ENCODE assay signal across 10 cellular contexts in the genomic region with DNA sequence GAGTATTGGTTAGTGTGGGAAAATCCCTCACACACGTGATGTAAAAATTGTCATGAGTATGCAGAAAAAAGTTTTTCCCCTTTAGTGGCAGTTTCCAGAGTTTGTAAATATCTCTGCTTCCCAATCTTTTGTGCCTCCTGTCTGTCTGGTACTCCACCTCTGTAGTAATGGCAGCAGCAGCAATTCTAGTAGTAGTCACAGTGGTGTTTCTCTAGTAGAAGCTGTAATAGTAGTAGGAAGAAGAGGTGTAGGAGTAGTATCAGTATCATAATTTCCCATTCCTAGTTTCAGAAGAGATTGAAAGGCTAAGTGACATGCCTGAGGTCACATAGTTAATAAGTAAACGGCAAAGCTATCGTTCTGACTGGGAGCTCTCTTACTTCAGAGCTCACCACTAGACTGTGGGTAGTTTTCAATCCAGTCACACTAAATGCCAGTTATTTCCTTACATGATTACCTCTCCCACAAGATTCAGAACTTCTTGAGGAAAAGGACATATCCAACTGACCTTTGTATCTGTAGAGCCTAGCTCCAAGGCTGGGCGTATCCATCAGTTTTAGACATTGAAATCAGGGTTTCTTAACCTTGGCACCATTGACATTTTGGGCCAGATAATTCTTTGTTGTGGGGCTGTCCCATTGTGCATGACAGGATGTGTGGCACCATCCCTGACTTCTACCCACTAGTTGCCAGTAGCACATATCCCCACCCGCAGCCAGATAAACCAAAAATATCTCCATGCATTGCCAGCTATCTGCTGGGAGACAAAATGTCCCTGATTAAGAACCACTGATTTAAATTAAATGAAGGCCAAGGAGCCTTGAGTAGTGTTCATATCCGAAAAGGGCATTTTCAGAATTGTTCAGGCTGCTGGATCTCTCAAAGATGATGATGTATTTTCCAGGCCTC.
DNase-seq lines count a peak whose midpoint lies in the region; ATAC-seq and TF ChIP-seq lines count a peak whose summit lies in the region.
"Had no signal": no experiment of that assay in that cellular context is flagged by ENCODE, and none has a peak within 500 bp of the region (broad histone marks: within the 10 kb centered on the region; RNA-seq: fewer than 3 reads in every experiment).

No MANE protein-coding gene starts in this region.

- no peak for TF ChIP-seq CTCF in PC-3 (conservative IDR thresholded peaks at IDR 0.05; ENCODE audit: low read depth, low read length)
- no peak for TF ChIP-seq CTCF in WTC11 (IDR thresholded peaks at IDR 0.05)

- no peak overlapping the region for H3K4me3 ChIP-seq in PC-3 (ENCODE audit: low read length)
- H3K4me3 ChIP-seq: GM23338 had no signal

- no peak overlapping the region; the same call in 1 of the 2 replicates for H3K4me2 ChIP-seq in PC-3 (ENCODE audit: low read length)
- H3K4me2 ChIP-seq: GM23338 had no signal

- no peaks in the 10 kb centered on the region for H3K9me3 Mint-ChIP-seq in WTC11
- H3K9me3 Mint-ChIP-seq: GM23338 had no signal

- peak overlapping the region; percentile 22; the same call in 1 of the 2 replicates for H3K9ac ChIP-seq in PC-3 (ENCODE audit: low read length)

- ATAC-seq in GM18907 (IDR thresholded peaks at IDR 0.05; ENCODE audit: unreplicated experiment): peak; percentile 95
- ATAC-seq in HG02610 (IDR thresholded peaks at IDR 0.05; ENCODE audit: unreplicated experiment): peak; percentile 94
- ATAC-seq in PC-3: no peak
- no peak for ATAC-seq in WTC11
- ATAC-seq: GM23338 had no signal

- POLR2A ChIA-PET in PC-3 (lab: Charles Lee; ENCODE audit: unreplicated experiment): interaction anchor here (0.7 kb wide), 1 partner anchor 163 kb away, joined by 3 read pairs; no protein-coding TSS in a partner anchor
- POLR2A ChIA-PET in WTC11 (lab: Charles Lee): no interaction called here

- intact Hi-C loops in PC-3 (cut with micrococcal nuclease): loop anchor here (5.0 kb wide), 3 partner anchors 50 to 650 kb away; partner anchors contain the start of gene JUN

- H3K4me3 Mint-ChIP-seq in WTC11: no peak overlapping the region
- H3K4me3 Mint-ChIP-seq: GM23338 had no signal

- H3K79me2 ChIP-seq in PC-3 (ENCODE audit: low read length): no peaks in the 10 kb centered on the region

- H3K27me3 Mint-ChIP-seq in WTC11 (ENCODE audit: low read depth): no peaks in the 10 kb centered on the region
- H3K27me3 Mint-ChIP-seq: progenitor cell of endocrine pancreas had no signal

- H3F3A ChIP-seq in PC-3 (ENCODE audit: low read length, unreplicated experiment): peaks cover 5% of the 10 kb centered on the region

- no TSS peak for BruUV-seq in PC-3 (replicated peaks; lab: Mats Ljungman, UMichigan)

- no peak for DNase-seq in PC-3
- DNase-seq in renal cortical epithelial cell (ENCODE audit: low read depth): peak; percentile 98
- DNase-seq in WTC11 (ENCODE audit: low spot score): no peak
- no peak for DNase-seq in NCI-H2227 treated with DMSO at 0.1 percent for 48 hours (lab: John Stamatoyannopoulos, UW)
- no peak for DNase-seq in T1000 (lab: John Stamatoyannopoulos, UW)
- DNase-seq in NCI-H2227 (lab: John Stamatoyannopoulos, UW; ENCODE audit: unreplicated experiment): no peak

- H3K27ac Mint-ChIP-seq in WTC11: no peak overlapping the region
- H3K27ac Mint-ChIP-seq: GM23338, progenitor cell of endocrine pancreas had no signal

- H4K20me1 ChIP-seq in PC-3 (ENCODE audit: low read length): no peaks in the 10 kb centered on the region

- H3K4me1 Mint-ChIP-seq in WTC11: peaks cover 20% of the 10 kb centered on the region

- no peaks in the 10 kb centered on the region for H3K9me3 ChIP-seq in PC-3 (ENCODE audit: low read length)

- H3K27me3 ChIP-seq in PC-3 (ENCODE audit: low read length): no peaks in the 10 kb centered on the region

- H3K36me3 ChIP-seq in PC-3 (ENCODE audit: low read depth, low read length): no peaks in the 10 kb centered on the region

- no peaks in the 10 kb centered on the region for H3K36me3 Mint-ChIP-seq in WTC11

- peak overlapping the region; percentile 84 for H3K27ac ChIP-seq in PC-3 (ENCODE audit: low read length)

- H3K9me2 ChIP-seq in PC-3 (replicated peaks; ENCODE audit: low read length): no peaks in the 10 kb centered on the region

- CTCF ChIA-PET in PC-3 (lab: Charles Lee) (interaction anchor here (1.1 kb wide), 1 partner anchor 39 kb away, joined by 4 read pairs; no protein-coding TSS in a partner anchor), WTC11 (lab: Charles Lee) (no interaction called here)

- no peak overlapping the region for H2AFZ ChIP-seq in PC-3 (ENCODE audit: low read length)
- H2AFZ ChIP-seq: GM23338 had no signal

- H3K4me1 ChIP-seq in PC-3 (ENCODE audit: insufficient read depth, low read length): peaks cover 54% of the 10 kb centered on the region

TF ChIP-seq in WTC11, 78 proteins besides CTCF, POLR2A, EP300 and RAD21:
- TF ChIP-seq ZNF263 (CRISPR knock-in tag; IDR thresholded peaks at IDR 0.05; ENCODE audit: low read depth): no peak
- TF ChIP-seq ZNF671 (CRISPR knock-in tag; IDR thresholded peaks at IDR 0.05): no peak
- TF ChIP-seq ZBTB43 (CRISPR knock-in tag; IDR thresholded peaks at IDR 0.05): no peak
- TF ChIP-seq MXD4 (CRISPR knock-in tag; IDR thresholded peaks at IDR 0.05; ENCODE audit: borderline replicate concordance): no peak

Comparison
In these comparisons a context has a peak if more than half of its experiments do, and no peak if none do; other contexts are left out.
1. ATAC-seq: peak in GM18907 (single experiment) and HG02610 (single experiment); none in PC-3 (single experiment) and WTC11 (single experiment).